ENCODE assay signal across 8 cellular contexts in the genomic region with DNA sequence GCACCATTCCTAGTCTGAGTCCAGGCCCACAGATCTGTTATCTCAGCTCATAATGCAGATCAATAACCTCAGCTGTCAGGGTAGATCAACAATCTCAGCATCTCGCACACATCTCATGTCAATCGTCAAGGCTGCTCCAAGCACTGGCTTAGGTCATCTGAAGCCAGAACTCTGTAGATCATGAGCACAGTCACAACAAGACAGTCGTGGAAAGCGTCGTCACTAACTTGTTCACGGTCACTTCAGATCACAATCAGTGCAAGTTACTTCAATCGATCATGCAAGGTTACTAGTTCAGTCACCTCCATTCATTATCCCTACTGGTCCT.
DNase-seq lines count a peak whose midpoint lies in the region; ATAC-seq and TF ChIP-seq lines count a peak whose summit lies in the region.

No MANE protein-coding gene starts in this region.

- peak overlapping the region; percentile 87 for H3K4me3 Mint-ChIP-seq in activated naive CD8-positive, alpha-beta T cell treated with anti-CD3 and anti-CD28 coated beads, Interleukin-2, amount 10 ng/mL, durations not matched to agents 7 days and 5 days

- TF ChIP-seq CTCF in AG04450 (IDR thresholded peaks at IDR 0.05; ENCODE audit: low read depth, low read length) (no peak), thyroid gland (IDR thresholded peaks at IDR 0.05) (no peak)

- no peaks in the 10 kb centered on the region for H3K9me3 Mint-ChIP-seq in activated naive CD8-positive, alpha-beta T cell treated with anti-CD3 and anti-CD28 coated beads, Interleukin-2, amount 10 ng/mL, durations not matched to agents 7 days and 5 days

- peaks cover 10% of the 10 kb centered on the region for H3K36me3 Mint-ChIP-seq in activated naive CD8-positive, alpha-beta T cell treated with anti-CD3 and anti-CD28 coated beads, Interleukin-2, amount 10 ng/mL, durations not matched to agents 7 days and 5 days

- TF ChIP-seq POLR2A in thyroid gland (IDR thresholded peaks at IDR 0.05) = no peak

- H3K4me3 ChIP-seq in AG04450 (ENCODE audit: low read depth, low read length) (peak overlapping the region; percentile 71), thyroid gland (replicated peaks in 1 of 3) (peak overlapping the region in 2 of 3 donors; percentile 68 to 91)

- intact Hi-C loops in thyroid gland (cut with DNase I) = no loop called here

- H3K4me1 ChIP-seq in thyroid gland = peaks cover 37 to 40% of the 10 kb centered on the region in 2 donors

- POLR2A ChIA-PET in AG04450 (lab: Yijun Ruan, JAX) = interaction anchor here (0.6 kb wide), 1 partner anchor 108 kb away, joined by 6 read pairs; no protein-coding TSS in a partner anchor
- POLR2A ChIA-PET in activated naive CD8-positive, alpha-beta T cell treated with anti-CD3 and anti-CD28 coated beads, Interleukin-2, amount 10 ng/mL, durations not matched to agents 7 days and 5 days (lab: Charles Lee) = interaction anchor here (0.6 to 0.9 kb wide), 2 partner anchors 594 to 601 kb away, joined by 3 read pairs; a partner anchor contains a TSS

- H3K4me1 Mint-ChIP-seq in activated naive CD8-positive, alpha-beta T cell treated with anti-CD3 and anti-CD28 coated beads, Interleukin-2, amount 10 ng/mL, durations not matched to agents 7 days and 5 days = peaks cover 41% of the 10 kb centered on the region

- H3K27me3 Mint-ChIP-seq in activated naive CD8-positive, alpha-beta T cell treated with anti-CD3 and anti-CD28 coated beads, Interleukin-2, amount 10 ng/mL, durations not matched to agents 7 days and 5 days = no peaks in the 10 kb centered on the region

- H3K9me3 ChIP-seq in AG04450 (ENCODE audit: control insufficient read depth, insufficient read depth, low read length) (no peaks in the 10 kb centered on the region; the same call in 1 of the 2 replicates), thyroid gland (no peaks in the 10 kb centered on the region)

- no peaks in the 10 kb centered on the region for H3K36me3 ChIP-seq in thyroid gland

- CTCF ChIA-PET in AG04450 (lab: Charles Lee) = no interaction called here

- H3K27ac ChIP-seq in AG04450 (ENCODE audit: low read depth, low read length) (no peak overlapping the region), thyroid gland (peak overlapping the region; percentile 67 to 94 (median 92))

- DNase-seq in AG04450 (ENCODE audit: low read depth, low spot score) (no peak), left lobe of liver (ENCODE audit: low spot score) (no peak), thyroid gland (no peak), glomerular visceral epithelial cell (ENCODE audit: extremely low spot score) (no peak), NCI-H1417 treated with DMSO at 0.1 percent for 48 hours (lab: John Stamatoyannopoulos, UW) (no peak)
- DNase-seq in activated naive CD8-positive, alpha-beta T cell treated with anti-CD3 and anti-CD28 coated beads, Interleukin-2, amount 10 ng/mL, durations not matched to agents 7 days and 5 days = no peak
- DNase-seq in stimulated activated CD4-positive, alpha-beta T cell treated with anti-CD3 and anti-CD28 coated beads, Interleukin-4, amount 100 ng/mL, for 1 hour = no peak

- H3K27me3 ChIP-seq in AG04450 (ENCODE audit: control insufficient read depth, insufficient read depth, low read length) (no peaks in the 10 kb centered on the region), thyroid gland (no peaks in the 10 kb centered on the region)

- ATAC-seq in HG02759 (IDR thresholded peaks at IDR 0.05; ENCODE audit: unreplicated experiment) = peak; percentile 16
- peak; percentile 4 for ATAC-seq in activated naive CD8-positive, alpha-beta T cell treated with anti-CD3 and anti-CD28 coated beads, Interleukin-2, amount 10 ng/mL, durations not matched to agents 7 days and 5 days (ENCODE audit: low read depth)
- peak; percentile 7 for ATAC-seq in left lobe of liver

- H3K27ac Mint-ChIP-seq in activated naive CD8-positive, alpha-beta T cell treated with anti-CD3 and anti-CD28 coated beads, Interleukin-2, amount 10 ng/mL, durations not matched to agents 7 days and 5 days = peak overlapping the region; percentile 78

- WGBS in thyroid gland, 2 donors = 47 to 64% methylated on average over 7 of the region's 7 CpGs
